ENCODE assay signal across 13 cellular contexts in the genomic region with DNA sequence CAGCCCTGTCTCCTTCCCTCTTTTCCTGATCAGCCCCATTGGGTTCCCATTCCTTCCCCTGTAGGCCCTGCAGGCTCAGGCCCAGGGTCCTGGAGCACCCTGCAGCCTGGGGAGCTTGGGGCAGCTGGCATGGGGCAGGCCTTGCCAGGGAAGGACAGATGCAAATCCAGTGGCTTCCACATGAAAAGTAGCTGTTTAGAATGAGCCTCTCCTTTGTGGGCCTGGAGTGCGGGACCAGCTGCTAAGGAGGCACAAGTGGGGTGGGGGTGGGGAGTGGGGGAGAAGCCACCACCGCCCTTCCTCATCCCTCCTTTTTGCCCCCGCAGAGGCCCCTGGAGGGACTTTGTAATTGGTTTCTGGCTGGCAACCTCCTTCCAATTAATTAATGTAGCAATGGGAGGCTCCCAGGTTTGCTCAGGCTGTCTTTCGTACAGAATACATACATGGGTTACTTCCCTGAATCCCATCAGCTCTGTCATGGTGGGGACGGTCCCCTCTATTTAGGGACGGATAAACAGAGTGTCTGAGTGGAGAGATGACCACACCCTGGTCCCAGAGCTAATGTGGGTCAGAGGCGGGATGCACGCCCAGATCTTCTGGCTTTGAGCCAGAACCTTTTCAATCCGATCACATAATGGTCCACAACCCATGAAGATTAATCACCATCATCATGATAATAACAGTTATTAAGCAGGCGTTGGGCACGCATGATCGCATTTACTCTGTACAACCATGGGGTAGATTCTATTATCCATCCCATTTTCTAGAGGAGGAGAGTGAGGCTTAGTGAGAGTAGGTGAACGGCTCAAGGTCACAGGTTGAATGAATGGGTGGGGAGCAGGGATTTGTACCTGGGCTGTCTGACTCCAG. TPM values are rescaled to one million over a fixed set of nuclear protein-coding genes. Genes with fewer than 3 reads are reported as not detected.
A peak's percentile ranks its signal among the peaks of the same experiment; 100 is the strongest.
DNase-seq lines count a peak whose midpoint lies in the region; TF ChIP-seq lines count a peak whose summit lies in the region.
"Had no signal": no experiment of that assay in that cellular context is flagged by ENCODE, and none has a peak within 500 bp of the region (broad histone marks: within the 10 kb centered on the region; RNA-seq: fewer than 3 reads in every experiment).

No MANE protein-coding gene starts in this region.

- H3K4me3 ChIP-seq in subcutaneous abdominal adipose tissue (ENCODE audit: low read depth in 1 of 5, low read length in 5 of 5): no peak overlapping the region

- no peaks in the 10 kb centered on the region for H3K36me3 ChIP-seq in subcutaneous abdominal adipose tissue (ENCODE audit: control insufficient read depth in 5 of 5, insufficient read depth in 5 of 5, low read length in 5 of 5)

- peak overlapping the region; percentile 63 for H3K27ac ChIP-seq in subcutaneous abdominal adipose tissue (ENCODE audit: low read depth, low read length)

- DNase-seq in NCI-H1092 (lab: John Stamatoyannopoulos, UW) (peak; percentile 21), NCI-H526 treated with DMSO at 0.1 percent for 48 hours (lab: John Stamatoyannopoulos, UW) (peak; percentile 96), glutamatergic neuron (peak; percentile 7), GM19240 (ENCODE audit: insufficient read length, low spot score) (no peak)
- DNase-seq in stimulated activated CD4-positive, alpha-beta T cell treated with anti-CD3 and anti-CD28 coated beads, Interleukin-4, amount 100 ng/mL, for 4 hours: no peak
- DNase-seq in activated CD4-positive, alpha-beta T cell treated with anti-CD3 and anti-CD28 coated beads for 1 hour: no peak
- DNase-seq: activated CD8-positive, alpha-beta memory T cell treated with anti-CD3 and anti-CD28 coated beads, Interleukin-2, amount 50 U/mL, for 4 hours; HCEC 1CT; SHP77 treated with DMSO at 0.1 percent for 48 hours; stimulated activated CD4-positive, alpha-beta T cell treated with anti-CD3 and anti-CD28 coated beads, Interleukin-4, amount 100 ng/mL, for 24 hours; stimulated activated naive CD8-positive, alpha-beta T cell treated with anti-CD3 and anti-CD28 coated beads, Interleukin-15, amount 100 ng/mL, for 72 hours had no signal

- peaks cover 5% of the 10 kb centered on the region for H3K27me3 Mint-ChIP-seq in glutamatergic neuron (ENCODE audit: unreplicated experiment)

- peak overlapping the region; percentile 59 for H3K27ac Mint-ChIP-seq in glutamatergic neuron (ENCODE audit: unreplicated experiment)
- H3K27ac Mint-ChIP-seq: IgD-negative memory B cell; stimulated activated naive CD8-positive, alpha-beta T cell treated with anti-CD3 and anti-CD28 coated beads, Interleukin-15, amount 100 ng/mL, for 72 hours had no signal

- H3K9ac ChIP-seq in subcutaneous abdominal adipose tissue (ENCODE audit: low read length in 5 of 5): peak overlapping the region in 1 of 5 donors; percentile 19

- H3K36me3 Mint-ChIP-seq in glutamatergic neuron (ENCODE audit: unreplicated experiment): no peaks in the 10 kb centered on the region

- no peaks in the 10 kb centered on the region for H3K9me3 ChIP-seq in subcutaneous abdominal adipose tissue (ENCODE audit: control insufficient read depth in 5 of 5, low read length in 5 of 5)

- H3K4me3 Mint-ChIP-seq in glutamatergic neuron (ENCODE audit: unreplicated experiment): no peak overlapping the region
- H3K4me3 Mint-ChIP-seq: stimulated activated naive CD8-positive, alpha-beta T cell treated with anti-CD3 and anti-CD28 coated beads, Interleukin-15, amount 100 ng/mL, for 72 hours had no signal

- H3K27me3 ChIP-seq in subcutaneous abdominal adipose tissue (ENCODE audit: control insufficient read depth in 5 of 5, insufficient read depth in 4 of 5, low read length in 5 of 5): no peaks in the 10 kb centered on the region

- H3K4me1 Mint-ChIP-seq in glutamatergic neuron (ENCODE audit: low read depth, unreplicated experiment): peaks cover 8% of the 10 kb centered on the region

- TF ChIP-seq CTCF in glutamatergic neuron (IDR thresholded peaks at IDR 0.05; ENCODE audit: partially characterized antibody, unreplicated experiment): no peak

- peaks cover 9 to 64% (median 50%) of the 10 kb centered on the region in 5 donors for H3K4me1 ChIP-seq in subcutaneous abdominal adipose tissue (ENCODE audit: control insufficient read depth in 5 of 5, insufficient read depth in 5 of 5, low read length in 5 of 5)

- H3K9me3 Mint-ChIP-seq in glutamatergic neuron (ENCODE audit: unreplicated experiment): peaks cover 2% of the 10 kb centered on the region
- H3K9me3 Mint-ChIP-seq: IgD-negative memory B cell; stimulated activated naive CD8-positive, alpha-beta T cell treated with anti-CD3 and anti-CD28 coated beads, Interleukin-15, amount 100 ng/mL, for 72 hours had no signal

RNA-seq across cellular contexts. Expression of a gene that starts 6.1 kb away (rescaled TPM):
- total RNA-seq in glutamatergic neuron (ENCODE audit: unreplicated experiment): 16.3 TPM

Comparison
In these comparisons a context has a peak if more than half of its experiments do, and no peak if none do; other contexts are left out.
1. DNase-seq: peak in NCI-H1092 (single experiment), NCI-H526 treated with DMSO at 0.1 percent for 48 hours (single experiment) and glutamatergic neuron (single experiment); none in GM19240 (single experiment), stimulated activated CD4-positive, alpha-beta T cell treated with anti-CD3 and anti-CD28 coated beads, Interleukin-4, amount 100 ng/mL, for 4 hours (0 of 2) and activated CD4-positive, alpha-beta T cell treated with anti-CD3 and anti-CD28 coated beads for 1 hour (single experiment).